1 cellular context compared by ENCODE assay signal in genomic region chr10:122939133-122939532, GRCh38.
TF ChIP-seq lines count a peak whose summit lies in the region.

No MANE protein-coding gene starts in this region.

TF ChIP-seq in IMR-90, 13 proteins besides CTCF, POLR2A, EP300 and RAD21:
- TF ChIP-seq RCOR1 (IDR thresholded peaks at IDR 0.05; ENCODE audit: insufficient replicate concordance, low read length) (no peak), NFE2L2 (IDR thresholded peaks at IDR 0.05; ENCODE audit: low read depth, low read length) (no peak), BHLHE40 (IDR thresholded peaks at IDR 0.05; ENCODE audit: low read depth, low read length) (no peak), CEBPB (IDR thresholded peaks at IDR 0.05; ENCODE audit: low read depth, low read length) (no peak), CHD1 (IDR thresholded peaks at IDR 0.05; ENCODE audit: low read depth, low read length) (no peak), RFX5 (IDR thresholded peaks at IDR 0.05; ENCODE audit: low read depth, low read length) (no peak), USF2 (IDR thresholded peaks at IDR 0.05; ENCODE audit: low read depth, low read length) (no peak), MAFK (IDR thresholded peaks at IDR 0.05; ENCODE audit: low read depth, low read length) (no peak)
